Comparison of ENCODE assay signal across 15 cellular contexts in the genomic region with DNA sequence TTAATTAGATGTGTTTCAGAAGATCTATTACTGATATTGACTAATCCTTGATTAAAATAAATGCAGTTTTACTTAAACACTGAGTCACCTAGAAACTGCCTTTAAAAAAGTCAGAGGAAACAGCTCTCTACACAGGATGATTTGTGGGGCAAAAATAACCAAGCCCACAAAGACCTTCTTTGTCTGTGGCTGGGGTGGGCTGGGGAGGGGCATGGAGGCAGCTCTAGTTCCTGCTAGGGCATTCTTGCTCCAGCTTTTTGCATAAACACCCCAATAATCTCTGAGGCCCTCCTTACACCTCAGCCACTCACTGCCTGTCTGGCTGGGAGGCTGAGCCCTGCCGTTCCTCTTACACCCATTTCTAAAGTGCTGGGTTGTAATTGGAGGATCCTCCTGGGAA.
DNase-seq lines count a peak whose midpoint lies in the region; ATAC-seq and TF ChIP-seq lines count a peak whose summit lies in the region.
"Had no signal": no experiment of that assay in that cellular context is flagged by ENCODE, and none has a peak within 500 bp of the region (broad histone marks: within the 10 kb centered on the region; RNA-seq: fewer than 3 reads in every experiment).

No MANE protein-coding gene starts in this region.

- 18 to 39% (median 19%) methylated on average over 1 of the region's 1 CpG for WGBS in ovary, 3 donors

- no peak for TF ChIP-seq CTCF in ovary (IDR thresholded peaks at IDR 0.05)
- no peak for TF ChIP-seq CTCF in coronary artery (IDR thresholded peaks at IDR 0.05)

- no peaks in the 10 kb centered on the region for H3K79me2 ChIP-seq in Karpas-422 (ENCODE audit: low read length)

- H2AFZ ChIP-seq in Karpas-422 (ENCODE audit: low read length): no peak overlapping the region

- no peak for TF ChIP-seq EP300 in ovary (IDR thresholded peaks at IDR 0.05)

- POLR2A ChIA-PET in naive thymus-derived CD8-positive, alpha-beta T cell (lab: Charles Lee): no interaction called here

- intact Hi-C loops in ovary (cut with DNase I): no loop called here

- H3K4me2 ChIP-seq in Karpas-422 (ENCODE audit: low read depth, low read length, poor library complexity, severe bottlenecking): peak overlapping the region; percentile 44

- ATAC-seq in naive thymus-derived CD8-positive, alpha-beta T cell: no peak

- H3K4me1 Mint-ChIP-seq in naive thymus-derived CD8-positive, alpha-beta T cell: peaks cover 7 to 16% (median 9%) of the 10 kb centered on the region in 4 donors

- H3K36me3 Mint-ChIP-seq in naive thymus-derived CD8-positive, alpha-beta T cell: no peaks in the 10 kb centered on the region
- H3K36me3 Mint-ChIP-seq: immature natural killer cell had no signal

- TF ChIP-seq POLR2A in ovary (IDR thresholded peaks at IDR 0.05): no peak

- no peak overlapping the region for H3K27ac ChIP-seq in Karpas-422 (ENCODE audit: low read length)
- H3K27ac ChIP-seq in ovary: no peak overlapping the region
- no peak overlapping the region for H3K27ac ChIP-seq in coronary artery
- no peak overlapping the region for H3K27ac ChIP-seq in effector memory CD4-positive, alpha-beta T cell (ENCODE audit: insufficient read depth, low read length, poor library complexity, severe bottlenecking)
- H3K27ac ChIP-seq: Peyer's patch, stomach, upper lobe of right lung had no signal

- H3K4me3 Mint-ChIP-seq in naive thymus-derived CD8-positive, alpha-beta T cell: peak overlapping the region in 6 of 10 donors; percentile 4 to 67 (median 56)

- no peaks in the 10 kb centered on the region for H3K36me3 ChIP-seq in Karpas-422 (ENCODE audit: insufficient read depth, low read length)
- no peaks in the 10 kb centered on the region for H3K36me3 ChIP-seq in ovary
- H3K36me3 ChIP-seq in effector memory CD4-positive, alpha-beta T cell (ENCODE audit: control insufficient read depth, insufficient read depth, low read length): no peaks in the 10 kb centered on the region
- H3K36me3 ChIP-seq in HAP-1 (replicated peaks): no peaks in the 10 kb centered on the region
- H3K36me3 ChIP-seq: Peyer's patch, stomach, upper lobe of right lung had no signal

- no peaks in the 10 kb centered on the region for H3K9me3 Mint-ChIP-seq in naive thymus-derived CD8-positive, alpha-beta T cell
- H3K9me3 Mint-ChIP-seq: CD4-positive, alpha-beta T cell; immature natural killer cell had no signal

- in situ Hi-C loops in HAP-1 (cut with MboI; ENCODE audit: low sequenced_read_pairs): no loop called here

- H3K27me3 Mint-ChIP-seq in naive thymus-derived CD8-positive, alpha-beta T cell: peaks cover 17 to 35% (median 21%) of the 10 kb centered on the region in 5 donors
- H3K27me3 Mint-ChIP-seq: progenitor cell of endocrine pancreas had no signal

- H4K20me1 ChIP-seq in Karpas-422 (ENCODE audit: insufficient read depth, low read depth, low read length): no peaks in the 10 kb centered on the region

- DNase-seq in GDM1 (lab: John Stamatoyannopoulos, UW) (peak; percentile 8), Karpas-422 (no peak), globus pallidus (ENCODE audit: low spot score) (peak; percentile 57), ovary (no peak), coronary artery (ENCODE audit: low spot score) (no peak), HAP-1 (ENCODE audit: low spot score in 2 of 2) (no peak)
- no peak for DNase-seq in naive thymus-derived CD8-positive, alpha-beta T cell
- DNase-seq in effector memory CD4-positive, alpha-beta T cell: no peak

- H3K4me1 ChIP-seq in Karpas-422 (ENCODE audit: low read length) (peaks cover 45% of the 10 kb centered on the region), ovary (ENCODE audit: insufficient read depth) (no peaks in the 10 kb centered on the region), HAP-1 (no peaks in the 10 kb centered on the region; the same call in 1 of the 2 replicates)
- H3K4me1 ChIP-seq in effector memory CD4-positive, alpha-beta T cell (ENCODE audit: control insufficient read depth, insufficient read depth, low read length, poor library complexity, severe bottlenecking): peaks cover 4% of the 10 kb centered on the region
- H3K4me1 ChIP-seq: Peyer's patch, upper lobe of right lung had no signal

- H3K27me3 ChIP-seq in Karpas-422 (ENCODE audit: low read length) (peaks cover 3% of the 10 kb centered on the region; the same call in 1 of the 2 replicates), ovary (no peaks in the 10 kb centered on the region), HAP-1 (ENCODE audit: low read depth) (no peaks in the 10 kb centered on the region)
- no peaks in the 10 kb centered on the region for H3K27me3 ChIP-seq in effector memory CD4-positive, alpha-beta T cell (replicated peaks; ENCODE audit: control insufficient read depth, insufficient read depth, low read length, poor library complexity, severe bottlenecking)
- H3K27me3 ChIP-seq: Peyer's patch had no signal

- H3K4me3 ChIP-seq in Karpas-422 (ENCODE audit: low read length): no peak overlapping the region
- no peak overlapping the region for H3K4me3 ChIP-seq in ovary
- H3K4me3 ChIP-seq in coronary artery: no peak overlapping the region
- no peak overlapping the region for H3K4me3 ChIP-seq in effector memory CD4-positive, alpha-beta T cell (ENCODE audit: insufficient read depth, low read depth, low read length, poor library complexity, severe bottlenecking)
- H3K4me3 ChIP-seq in HAP-1: no peak overlapping the region
- H3K4me3 ChIP-seq: Peyer's patch, stomach, upper lobe of right lung had no signal

- H3K9me2 ChIP-seq in Karpas-422 (replicated peaks; ENCODE audit: insufficient read depth, low read length): no peaks in the 10 kb centered on the region

- H3K9me3 ChIP-seq in Karpas-422 (ENCODE audit: low read length) (no peaks in the 10 kb centered on the region), ovary (no peaks in the 10 kb centered on the region), HAP-1 (no peaks in the 10 kb centered on the region)
- H3K9me3 ChIP-seq in effector memory CD4-positive, alpha-beta T cell (ENCODE audit: control insufficient read depth, low read length): no peaks in the 10 kb centered on the region
- H3K9me3 ChIP-seq: Peyer's patch, stomach, upper lobe of right lung had no signal

- H3K27ac Mint-ChIP-seq in naive thymus-derived CD8-positive, alpha-beta T cell: peak overlapping the region in 1 of 10 donors; percentile 0
- H3K27ac Mint-ChIP-seq: activated CD4-positive, alpha-beta T cell treated with anti-CD3 and anti-CD28 coated beads for 36 hours; CD4-positive, alpha-beta T cell; progenitor cell of endocrine pancreas had no signal

- no peak overlapping the region for H3K9ac ChIP-seq in Karpas-422 (ENCODE audit: low read length)

Comparison
In these comparisons a context has a peak if more than half of its experiments do, and no peak if none do; other contexts are left out.
1. DNase-seq: peak in GDM1 (single experiment) and globus pallidus (single experiment); none in Karpas-422 (single experiment), naive thymus-derived CD8-positive, alpha-beta T cell (0 of 10), ovary (0 of 5), coronary artery (single experiment), effector memory CD4-positive, alpha-beta T cell (0 of 3) and HAP-1 (0 of 2).